Comparison of ENCODE assay signal across 8 cellular contexts in genomic region chr1:157505481-157506272, GRCh38. TPM values are rescaled to one million over a fixed set of nuclear protein-coding genes. Genes with fewer than 3 reads are reported as not detected.
DNase-seq lines count a peak whose midpoint lies in the region; ATAC-seq, FAIRE-seq and TF ChIP-seq lines count a peak whose summit lies in the region.

No MANE protein-coding gene starts in this region.

- TF ChIP-seq CTCF in WI38 (IDR thresholded peaks at IDR 0.05; ENCODE audit: low read depth, low read length): peak; percentile 60
- TF ChIP-seq CTCF in omental fat pad (IDR thresholded peaks at IDR 0.05): no peak

- H3K4me3 ChIP-seq in WI38 (ENCODE audit: low read depth, low read length): no peak overlapping the region

- TF ChIP-seq POLR2A in GM12891 (IDR thresholded peaks at IDR 0.05; ENCODE audit: low read depth, low read length): no peak

- ATAC-seq in HG02623 (IDR thresholded peaks at IDR 0.05; ENCODE audit: unreplicated experiment) (peak; percentile 85), omental fat pad (ENCODE audit: low FRiP score) (peak; percentile 37)

- FAIRE-seq in GM12891 (lab: Jason Lieb, UNC): peak; percentile 87

- DNase-seq in AML-193 (lab: John Stamatoyannopoulos, UW) (peak; percentile 38 to 40), GM12891 (ENCODE audit: insufficient read length, low spot score) (no peak), NCI-H1105 (lab: John Stamatoyannopoulos, UW) (peak; percentile 46), foreskin melanocyte (peak; percentile 28), omental fat pad (ENCODE audit: low spot score) (no peak), NCI-H128 (lab: John Stamatoyannopoulos, UW; ENCODE audit: unreplicated experiment) (no peak)

TF ChIP-seq in GM12891, 5 proteins besides CTCF, POLR2A, EP300 and RAD21:
- TF ChIP-seq PAX5 (IDR thresholded peaks at IDR 0.05; ENCODE audit: insufficient read depth, low read length, severe bottlenecking): no peak
- TF ChIP-seq POU2F2 (IDR thresholded peaks at IDR 0.05; ENCODE audit: low read depth, low read length): 0 out of 2 replicates have a peak, but pooled peaks have one; percentile 28
- TF ChIP-seq SPI1 (IDR thresholded peaks at IDR 0.05; ENCODE audit: low read depth, low read length): no peak

RNA-seq across cellular contexts. Expression of gene FCRL5, which starts 46.6 kb away (rescaled TPM):
- 3.5 TPM for polyA plus RNA-seq in GM12891 (2012; ENCODE audit: low read depth, missing spikeins)
- total RNA-seq in omental fat pad: 1 to 10 TPM in 1 of 4 donors, under 1 TPM in 3; 0.13 to 1.2 (median 0.28) TPM

Comparison
In these comparisons a context has a peak if more than half of its experiments do, and no peak if none do; other contexts are left out.
1. DNase-seq: peak in AML-193 (2 of 2), NCI-H1105 (single experiment) and foreskin melanocyte (single experiment); none in GM12891 (single experiment), omental fat pad (single experiment) and NCI-H128 (single experiment).